Comparison of ENCODE assay signal across 8 cellular contexts in the genomic region with DNA sequence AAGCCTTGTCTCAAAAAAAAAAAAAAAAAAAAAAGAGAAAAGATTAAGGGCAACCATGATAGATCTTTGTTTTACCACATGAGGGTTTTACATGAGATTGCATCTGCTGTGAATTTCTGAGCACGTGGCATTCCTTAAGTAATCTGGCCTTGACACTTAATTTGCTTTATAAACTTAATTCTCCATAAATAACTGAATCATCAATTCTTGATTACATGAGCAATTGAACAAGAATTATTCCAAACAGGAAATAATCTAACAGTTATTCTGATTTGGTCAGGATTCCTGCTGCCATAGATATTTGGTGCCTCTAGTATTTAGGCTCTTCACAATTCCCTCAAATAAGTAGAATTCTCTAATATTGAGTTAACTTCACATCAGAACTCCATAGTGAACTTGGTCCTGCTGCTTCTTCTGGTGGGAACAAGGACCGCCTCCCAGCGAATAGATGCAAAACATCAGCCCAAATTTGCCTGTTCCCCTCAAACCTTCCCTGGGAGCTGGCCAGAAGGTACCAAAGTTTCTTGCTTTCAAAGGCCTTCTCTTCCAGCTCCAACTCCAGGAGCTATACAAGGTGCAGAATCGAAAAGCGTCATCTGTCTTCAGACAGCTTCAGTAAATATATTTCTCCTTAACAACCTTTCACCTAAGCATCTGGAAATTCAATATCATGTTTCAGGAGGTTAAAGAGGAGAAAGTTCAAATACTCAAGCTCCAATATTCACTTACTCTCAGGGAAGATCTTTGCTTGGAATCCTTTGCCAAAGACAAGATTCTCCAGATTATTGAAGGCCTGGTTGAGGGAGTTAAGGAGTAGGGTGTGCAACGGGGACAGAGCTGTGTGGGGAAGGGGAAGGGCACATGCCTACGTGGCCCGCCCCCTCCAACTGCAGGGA. TPM values are rescaled to one million over a fixed set of nuclear protein-coding genes. Genes with fewer than 3 reads are reported as not detected.
A peak's percentile ranks its signal among the peaks of the same experiment; 100 is the strongest.
DNase-seq lines count a peak whose midpoint lies in the region; ATAC-seq, FAIRE-seq and TF ChIP-seq lines count a peak whose summit lies in the region.

No MANE protein-coding gene starts in this region.

- peak overlapping the region; percentile 100 for H3K4me3 Mint-ChIP-seq in CD4-positive, alpha-beta T cell
- peak overlapping the region; percentile 91 for H3K4me3 Mint-ChIP-seq in activated naive CD4-positive, alpha-beta T cell treated with anti-CD3 and anti-CD28 coated beads, Interleukin-2, amount 50 U/mL, for 24 hours

- peak overlapping the region; percentile 87 for H2AFZ ChIP-seq in keratinocyte (ENCODE audit: control insufficient read depth, low read length)

- no peaks in the 10 kb centered on the region for H3K9me1 ChIP-seq in keratinocyte (ENCODE audit: control insufficient read depth, extremely low read depth, insufficient read depth, low read length)

- ATAC-seq in CD4-positive, alpha-beta T cell (ENCODE audit: poor library complexity) = peak; percentile 39
- ATAC-seq in HG02870 (IDR thresholded peaks at IDR 0.05; ENCODE audit: unreplicated experiment) = peak; percentile 27

- FAIRE-seq in keratinocyte (lab: Jason Lieb, UNC) = no peak

- H3K4me2 ChIP-seq in keratinocyte (ENCODE audit: control insufficient read depth, extremely low read depth, insufficient read depth, low read depth, low read length) = peak overlapping the region; percentile 82

- H3K27ac ChIP-seq in CD4-positive, alpha-beta T cell (ENCODE audit: low read depth, low read length) = peak overlapping the region; percentile 89
- H3K27ac ChIP-seq in keratinocyte (ENCODE audit: control insufficient read depth, insufficient read depth, low read length) (peak overlapping the region; percentile 86), substantia nigra (ENCODE audit: low read depth, low read length, poor library complexity, severe bottlenecking) (peak overlapping the region; percentile 96)

- CTCF ChIA-PET in CD4-positive, alpha-beta T cell (lab: Charles Lee) = interaction anchor here (0.8 to 4.2 kb wide), 15 partner anchors 22 to 217 kb away, joined by 3 to 26 read pairs (median 7); partner anchors contain the start of genes PBXIP1 and THBS3
- CTCF ChIA-PET in GM10248 (lab: Yijun Ruan, JAX) = interaction anchor here (0.8 to 11.6 kb wide), 35 partner anchors 8 to 1185 kb away, joined by 3 to 167 read pairs (median 7); partner anchors contain the start of genes FDPS, RUSC1 and SLC50A1

- H3K4me1 Mint-ChIP-seq in CD4-positive, alpha-beta T cell (ENCODE audit: low read depth) = peaks cover 63% of the 10 kb centered on the region
- peaks cover 46% of the 10 kb centered on the region for H3K4me1 Mint-ChIP-seq in activated naive CD4-positive, alpha-beta T cell treated with anti-CD3 and anti-CD28 coated beads, Interleukin-2, amount 50 U/mL, for 24 hours

- dilution Hi-C loops in keratinocyte (cut with MboI; ENCODE audit: extremely low pct_ligation_motif_present, low sequenced_read_pairs) = no loop called here

- H3K4me3 ChIP-seq in keratinocyte (ENCODE audit: control insufficient read depth in 2 of 3, extremely low read depth in 1 of 3, insufficient read depth in 2 of 3, low read depth in 1 of 3, low read length in 3 of 3) = peak overlapping the region; percentile 69 to 94 (median 90)

- no peaks in the 10 kb centered on the region for H3K27me3 ChIP-seq in CD4-positive, alpha-beta T cell (ENCODE audit: control insufficient read depth, insufficient read depth, low read length)
- H3K27me3 ChIP-seq in keratinocyte (ENCODE audit: control insufficient read depth, extremely low read depth, insufficient read depth, low read length) = no peaks in the 10 kb centered on the region

- POLR2A ChIA-PET in CD4-positive, alpha-beta T cell (lab: Charles Lee) = interaction anchor here (0.9 to 4.4 kb wide), 15 partner anchors 22 to 220 kb away, joined by 3 to 31 read pairs (median 6); partner anchors contain the start of genes ADAM15, CLK2 and SLC50A1
- POLR2A ChIA-PET in GM10248 (lab: Yijun Ruan, JAX) = interaction anchor here (0.9 to 1.7 kb wide), 2 partner anchors 80 to 115 kb away, joined by 3 to 5 read pairs; no protein-coding TSS in a partner anchor

- H3K36me3 ChIP-seq in keratinocyte (ENCODE audit: control insufficient read depth in 2 of 2, extremely low read depth in 1 of 2, insufficient read depth in 2 of 2, low read length in 2 of 2) = peaks cover 10 to 13% of the 10 kb centered on the region in 2 experiments

- TF ChIP-seq CTCF in CD4-positive, alpha-beta T cell (IDR thresholded peaks at IDR 0.05) = no peak
- TF ChIP-seq CTCF in keratinocyte (optimal IDR thresholded peaks at IDR 0.05 in 1 of 3, IDR thresholded peaks at IDR 0.05 in 1 of 3, conservative IDR thresholded peaks at IDR 0.05 in 1 of 3; ENCODE audit: extremely low read depth in 1 of 3, insufficient read depth in 2 of 3, low read length in 3 of 3) = no peak
- TF ChIP-seq CTCF in GM10248 (IDR thresholded peaks at IDR 0.05; ENCODE audit: control extremely low read depth, extremely low read depth, low read depth, missing control alignments) = no peak

- peak overlapping the region; percentile 95 for H3K27ac Mint-ChIP-seq in CD4-positive, alpha-beta T cell
- peak overlapping the region; percentile 99 for H3K27ac Mint-ChIP-seq in activated naive CD4-positive, alpha-beta T cell treated with anti-CD3 and anti-CD28 coated beads, Interleukin-2, amount 50 U/mL, for 24 hours

- peaks cover 16% of the 10 kb centered on the region for H3K79me2 ChIP-seq in keratinocyte (ENCODE audit: control insufficient read depth, insufficient read depth, low read length)

- H3K9ac ChIP-seq in keratinocyte (ENCODE audit: control insufficient read depth, extremely low read depth, insufficient read depth, low read length) = peak overlapping the region; percentile 92

- peaks cover 3% of the 10 kb centered on the region for H3K27me3 Mint-ChIP-seq in CD4-positive, alpha-beta T cell
- no peaks in the 10 kb centered on the region for H3K27me3 Mint-ChIP-seq in activated naive CD4-positive, alpha-beta T cell treated with anti-CD3 and anti-CD28 coated beads, Interleukin-2, amount 50 U/mL, for 24 hours

- H3K4me1 ChIP-seq in keratinocyte (ENCODE audit: control insufficient read depth, extremely low read depth, insufficient read depth, low read length) = peaks cover 24% of the 10 kb centered on the region

- no peaks in the 10 kb centered on the region for H3K9me3 Mint-ChIP-seq in CD4-positive, alpha-beta T cell
- no peaks in the 10 kb centered on the region for H3K9me3 Mint-ChIP-seq in activated naive CD4-positive, alpha-beta T cell treated with anti-CD3 and anti-CD28 coated beads, Interleukin-2, amount 50 U/mL, for 24 hours

- H3K36me3 Mint-ChIP-seq in CD4-positive, alpha-beta T cell (ENCODE audit: low read depth) = peaks cover 47% of the 10 kb centered on the region
- peaks cover 8% of the 10 kb centered on the region for H3K36me3 Mint-ChIP-seq in activated naive CD4-positive, alpha-beta T cell treated with anti-CD3 and anti-CD28 coated beads, Interleukin-2, amount 50 U/mL, for 24 hours

- intact Hi-C loops in CD4-positive, alpha-beta T cell (cut with DNase I, micrococcal nuclease) = no loop called here

- H4K20me1 ChIP-seq in keratinocyte (ENCODE audit: control insufficient read depth, extremely low read depth, insufficient read depth, low read length) = no peaks in the 10 kb centered on the region

- no peaks in the 10 kb centered on the region for H3K9me3 ChIP-seq in CD4-positive, alpha-beta T cell (ENCODE audit: control insufficient read depth, low read length)
- H3K9me3 ChIP-seq in keratinocyte (ENCODE audit: control insufficient read depth, low read depth, low read length) = no peaks in the 10 kb centered on the region

- DNase-seq in CD4-positive, alpha-beta T cell = no peak
- DNase-seq in keratinocyte (ENCODE audit: low read depth, low spot score) (no peak), substantia nigra (lab: John Stamatoyannopoulos, UW) (no peak), GM10248 (ENCODE audit: extremely low spot score) (no peak), AG20443 (ENCODE audit: low spot score) (no peak), OCI-M1 (lab: John Stamatoyannopoulos, UW) (no peak)

RNA-seq across cellular contexts. Expression of gene KRTCAP2, which starts 1.0 kb away (rescaled TPM):
- 10 to 100 TPM; 77.8 TPM for total RNA-seq in CD4-positive, alpha-beta T cell
- polyA plus RNA-seq in keratinocyte = 99.1 to 183 TPM (median 127 TPM) in 3 replicates
- polyA plus RNA-seq in keratinocyte (2011; ENCODE audit: low read depth) = 30.8 TPM
- polyA plus RNA-seq in keratinocyte (2011; cell fraction: cytosol; rRNA removed) = 176 and 199 TPM in 2 replicates
- polyA plus RNA-seq in keratinocyte (2011; cell fraction: nucleus; rRNA removed) = 136 and 150 TPM in 2 replicates
- 216 and 229 TPM in 2 replicates for polyA plus RNA-seq in keratinocyte (2012; ENCODE audit: low replicate concordance)
- 140 to 403 TPM (median 203 TPM) in 3 replicates for polyA minus RNA-seq in keratinocyte
- polyA minus RNA-seq in keratinocyte (2011; cell fraction: cytosol; rRNA and poly(A)+ RNA removed) = 199 TPM
- polyA minus RNA-seq in keratinocyte (2011; cell fraction: nucleus; rRNA and poly(A)+ RNA removed) = 30.2 and 35.8 TPM in 2 replicates

RNA-seq across cellular contexts. Expression of gene TRIM46, which starts 1.6 kb away (rescaled TPM):
- total RNA-seq in CD4-positive, alpha-beta T cell = 1 to 10 TPM; 2.9 to 3.0 TPM
- polyA plus RNA-seq in keratinocyte = 1.6 to 4.5 TPM (median 1.7 TPM) in 3 replicates
- polyA plus RNA-seq in keratinocyte (2011; ENCODE audit: low read depth) = 0.31 TPM
- polyA plus RNA-seq in keratinocyte (2011; cell fraction: cytosol; rRNA removed) = 1.3 and 2.6 TPM in 2 replicates
- polyA plus RNA-seq in keratinocyte (2011; cell fraction: nucleus; rRNA removed) = 9.1 and 14.9 TPM in 2 replicates
- 0.32 and 2.1 TPM in 2 replicates for polyA plus RNA-seq in keratinocyte (2012; ENCODE audit: low replicate concordance)
- 3.2 to 6.3 TPM (median 4.0 TPM) in 3 replicates for polyA minus RNA-seq in keratinocyte
- polyA minus RNA-seq in keratinocyte (2011; cell fraction: cytosol; rRNA and poly(A)+ RNA removed) = 4.6 TPM
- polyA minus RNA-seq in keratinocyte (2011; cell fraction: nucleus; rRNA and poly(A)+ RNA removed) = 6.1 and 8.1 TPM in 2 replicates

RNA-seq across cellular contexts. Expression of gene DPM3, which starts 31.8 kb away (rescaled TPM):
- 10 to 100 TPM; 17.6 to 20.5 TPM for total RNA-seq in CD4-positive, alpha-beta T cell
- 29.3 to 54.9 TPM (median 32.3 TPM) in 3 replicates for polyA plus RNA-seq in keratinocyte
- polyA plus RNA-seq in keratinocyte (2011; ENCODE audit: low read depth) = 5.5 TPM
- 44.6 and 131 TPM in 2 replicates for polyA plus RNA-seq in keratinocyte (2011; cell fraction: cytosol; rRNA removed)
- 38.4 and 63.2 TPM in 2 replicates for polyA plus RNA-seq in keratinocyte (2011; cell fraction: nucleus; rRNA removed)
- polyA plus RNA-seq in keratinocyte (2012; ENCODE audit: low replicate concordance) = 57.3 and 108 TPM in 2 replicates
- 10.1 to 39.8 TPM (median 11.9 TPM) in 3 replicates for polyA minus RNA-seq in keratinocyte
- polyA minus RNA-seq in keratinocyte (2011; cell fraction: cytosol; rRNA and poly(A)+ RNA removed) = 46.8 TPM
- polyA minus RNA-seq in keratinocyte (2011; cell fraction: nucleus; rRNA and poly(A)+ RNA removed) = 4.3 and 8.0 TPM in 2 replicates

RNA-seq across cellular contexts. Expression of gene THBS3, which starts 35.6 kb away (rescaled TPM):
- 10 to 100 TPM; 25.5 to 26.1 TPM for total RNA-seq in CD4-positive, alpha-beta T cell
- polyA plus RNA-seq in keratinocyte = 14.4 to 36.0 TPM (median 16.2 TPM) in 3 replicates
- 25.5 TPM for polyA plus RNA-seq in keratinocyte (2011; ENCODE audit: low read depth)
- 6.5 and 8.4 TPM in 2 replicates for polyA plus RNA-seq in keratinocyte (2011; cell fraction: cytosol; rRNA removed)
- polyA plus RNA-seq in keratinocyte (2011; cell fraction: nucleus; rRNA removed) = 99.2 and 112 TPM in 2 replicates
- 11.8 and 32.9 TPM in 2 replicates for polyA plus RNA-seq in keratinocyte (2012; ENCODE audit: low replicate concordance)
- polyA minus RNA-seq in keratinocyte = 23.7 to 34.4 TPM (median 27.5 TPM) in 3 replicates
- polyA minus RNA-seq in keratinocyte (2011; cell fraction: cytosol; rRNA and poly(A)+ RNA removed) = 12.5 TPM
- 22.6 and 28.6 TPM in 2 replicates for polyA minus RNA-seq in keratinocyte (2011; cell fraction: nucleus; rRNA and poly(A)+ RNA removed)

RNA-seq across cellular contexts. Expression of gene MTX1, which starts 36.4 kb away (rescaled TPM):
- total RNA-seq in CD4-positive, alpha-beta T cell = 10 to 100 TPM; 19.9 to 20.7 TPM
- 43.4 to 69.9 TPM (median 59.5 TPM) in 3 replicates for polyA plus RNA-seq in keratinocyte
- polyA plus RNA-seq in keratinocyte (2011; ENCODE audit: low read depth) = 3.8 TPM
- polyA plus RNA-seq in keratinocyte (2011; cell fraction: cytosol; rRNA removed) = 36.1 and 59.2 TPM in 2 replicates
- 31.1 and 36.4 TPM in 2 replicates for polyA plus RNA-seq in keratinocyte (2011; cell fraction: nucleus; rRNA removed)
- polyA plus RNA-seq in keratinocyte (2012; ENCODE audit: low replicate concordance) = 36.9 and 60.2 TPM in 2 replicates
- polyA minus RNA-seq in keratinocyte = 34.7 to 71.9 TPM (median 51.0 TPM) in 3 replicates
- polyA minus RNA-seq in keratinocyte (2011; cell fraction: cytosol; rRNA and poly(A)+ RNA removed) = 60.6 TPM
- polyA minus RNA-seq in keratinocyte (2011; cell fraction: nucleus; rRNA and poly(A)+ RNA removed) = 16.4 and 18.3 TPM in 2 replicates
